8 cellular contexts compared by ENCODE assay signal in genomic region chr18:34977787-34978532, GRCh38.
DNase-seq lines count a peak whose midpoint lies in the region; ATAC-seq and TF ChIP-seq lines count a peak whose summit lies in the region.

No MANE protein-coding gene starts in this region.

- H3K36me3 Mint-ChIP-seq in CD4-positive, alpha-beta T cell (ENCODE audit: low read depth): no peaks in the 10 kb centered on the region
- H3K36me3 Mint-ChIP-seq in chondrocyte (ENCODE audit: low read depth): no peaks in the 10 kb centered on the region

- no peak overlapping the region for H3K27ac ChIP-seq in CD4-positive, alpha-beta T cell (ENCODE audit: low read depth, low read length)

- H3K9me3 ChIP-seq in CD4-positive, alpha-beta T cell (ENCODE audit: control insufficient read depth, low read length): no peaks in the 10 kb centered on the region

- H3K27ac Mint-ChIP-seq in CD4-positive, alpha-beta T cell: peak overlapping the region; percentile 39
- peak overlapping the region; percentile 94 for H3K27ac Mint-ChIP-seq in chondrocyte (ENCODE audit: unreplicated experiment)

- H3K4me1 Mint-ChIP-seq in CD4-positive, alpha-beta T cell (ENCODE audit: low read depth): peaks cover 18% of the 10 kb centered on the region
- peaks cover 35% of the 10 kb centered on the region for H3K4me1 Mint-ChIP-seq in chondrocyte (ENCODE audit: low read depth)

- intact Hi-C loops in CD4-positive, alpha-beta T cell (cut with DNase I, micrococcal nuclease): loop anchor here in 1 of 2 experiments (10.0 kb wide), 1 partner anchor 1147 kb away; the partner anchor contains the start of genes ELP2 and SLC39A6

- POLR2A ChIA-PET in CD4-positive, alpha-beta T cell (lab: Charles Lee): interaction anchor here (1.2 to 2.2 kb wide), 4 partner anchors 52 to 262 kb away, joined by 4 to 12 read pairs (median 8); partner anchors contain the start of genes MAPRE2 and ZNF397

- ATAC-seq in CD4-positive, alpha-beta T cell (ENCODE audit: poor library complexity): no peak
- peak; percentile 12 for ATAC-seq in GM21390 (IDR thresholded peaks at IDR 0.05; ENCODE audit: unreplicated experiment)
- peak; percentile 19 to 31 for ATAC-seq in activated CD4-positive, CD25-positive, alpha-beta regulatory T cell treated with anti-CD3 and anti-CD28 coated beads, Interleukin-2, amount 50 U/mL, for 24 hours

- CTCF ChIA-PET in CD4-positive, alpha-beta T cell (lab: Charles Lee): interaction anchor here (1.3 kb wide), 1 partner anchor 63 kb away, joined by 3 read pairs; the partner anchor contains the start of gene MAPRE2

- H3K27me3 ChIP-seq in CD4-positive, alpha-beta T cell (ENCODE audit: control insufficient read depth, insufficient read depth, low read length): no peaks in the 10 kb centered on the region

- DNase-seq in CD4-positive, alpha-beta T cell: peak in 9 of 10 experiments; percentile 4 to 49 (median 26)
- DNase-seq in M059J (ENCODE audit: low read depth): peak; percentile 39
- no peak for DNase-seq in chondrocyte (ENCODE audit: low spot score)
- peak; percentile 68 for DNase-seq in left kidney (ENCODE audit: low read depth, low spot score)
- peak; percentile 6 for DNase-seq in stimulated activated CD4-positive, alpha-beta T cell treated with anti-CD3 and anti-CD28 coated beads, Interleukin-2, amount 100 ng/mL, for 4 hours (ENCODE audit: low read depth)
- no peak for DNase-seq in GDM1 (lab: John Stamatoyannopoulos, UW)

- TF ChIP-seq CTCF in CD4-positive, alpha-beta T cell (IDR thresholded peaks at IDR 0.05): no peak
- TF ChIP-seq CTCF in chondrocyte (IDR thresholded peaks at IDR 0.05): no peak

- peaks cover 9% of the 10 kb centered on the region for H3K27me3 Mint-ChIP-seq in CD4-positive, alpha-beta T cell
- peaks cover 1% of the 10 kb centered on the region for H3K27me3 Mint-ChIP-seq in chondrocyte (ENCODE audit: low read depth)

- H3K9me3 Mint-ChIP-seq in CD4-positive, alpha-beta T cell: no peaks in the 10 kb centered on the region
- H3K9me3 Mint-ChIP-seq in chondrocyte (ENCODE audit: low read depth): peaks cover 3% of the 10 kb centered on the region

- H3K4me3 Mint-ChIP-seq in CD4-positive, alpha-beta T cell: peak overlapping the region; percentile 95
- peak overlapping the region; percentile 82 for H3K4me3 Mint-ChIP-seq in chondrocyte (ENCODE audit: unreplicated experiment)

Comparison
In these comparisons a context has a peak if more than half of its experiments do, and no peak if none do; other contexts are left out.
1. DNase-seq: peak in CD4-positive, alpha-beta T cell (9 of 10), M059J (single experiment), left kidney (single experiment) and stimulated activated CD4-positive, alpha-beta T cell treated with anti-CD3 and anti-CD28 coated beads, Interleukin-2, amount 100 ng/mL, for 4 hours (single experiment); none in chondrocyte (single experiment) and GDM1 (single experiment).